Comparison of ENCODE assay signal across 1 cellular context in the genomic region with DNA sequence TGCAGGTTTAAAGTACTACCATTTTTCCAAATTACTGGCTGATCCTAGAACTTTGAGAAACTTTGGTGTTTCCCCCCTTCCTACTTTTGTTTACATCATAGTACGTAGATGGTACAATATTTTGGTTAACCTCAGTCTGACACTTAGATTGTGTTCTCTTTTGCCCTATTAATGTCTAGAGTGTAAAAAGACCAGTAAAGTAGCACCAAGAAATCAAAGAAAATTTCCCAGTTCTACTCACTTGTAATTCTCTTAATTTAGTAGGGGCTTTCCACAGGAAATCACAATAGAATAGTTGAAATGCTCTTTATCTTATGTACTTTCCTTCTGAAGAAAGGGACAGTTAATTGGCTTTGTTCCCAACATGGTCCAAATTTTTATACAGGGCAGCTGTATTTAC.
TF ChIP-seq lines count a peak whose summit lies in the region.

No MANE protein-coding gene starts in this region.

TF ChIP-seq in GM12878, 131 proteins besides CTCF, POLR2A, EP300 and RAD21 (continued from another document):
- TF ChIP-seq SKIL (IDR thresholded peaks at IDR 0.05; ENCODE audit: low read depth, poor library complexity, severe bottlenecking) (peak; percentile 99), DPF2 (IDR thresholded peaks at IDR 0.05) (0 out of 2 replicates have a peak, but pooled peaks have one; percentile 36), LARP7 (IDR thresholded peaks at IDR 0.05) (no peak), STAT1 (conservative IDR thresholded peaks at IDR 0.05) (no peak), RELA (IDR thresholded peaks at IDR 0.05; ENCODE audit: borderline replicate concordance, partially characterized antibody) (peak; percentile 61), RELB (IDR thresholded peaks at IDR 0.05; ENCODE audit: low read depth) (peak; percentile 81), FOXM1 (IDR thresholded peaks at IDR 0.05; ENCODE audit: low read depth, low read length) (peak; percentile 40; the same call in 1 of the 2 replicates), BCL3 (IDR thresholded peaks at IDR 0.05; ENCODE audit: borderline replicate concordance, insufficient read depth, low read depth, low read length, poor library complexity, severe bottlenecking) (no peak), RUNX3 (IDR thresholded peaks at IDR 0.05; ENCODE audit: low read length) (peak; percentile 56; the same call in 1 of the 2 replicates), SIN3A (IDR thresholded peaks at IDR 0.05; ENCODE audit: low read depth, low read length) (no peak), CREB1 (IDR thresholded peaks at IDR 0.05; ENCODE audit: low read depth) (peak; percentile 54; the same call in 1 of the 2 replicates), RB1 (IDR thresholded peaks at IDR 0.05; ENCODE audit: borderline replicate concordance) (no peak), SIX5 (IDR thresholded peaks at IDR 0.05; ENCODE audit: low read depth, low read length, severe bottlenecking) (no peak), MTA2 (IDR thresholded peaks at IDR 0.05; ENCODE audit: low read depth) (peak; percentile 88), IKZF1 (conservative IDR thresholded peaks at IDR 0.05) (peak; percentile 77), TAF1 (IDR thresholded peaks at IDR 0.05; ENCODE audit: borderline replicate concordance, low read depth, low read length) (no peak), TBL1XR1 (IDR thresholded peaks at IDR 0.05; ENCODE audit: low read depth, low read length) (no peak), MEF2B (IDR thresholded peaks at IDR 0.05; ENCODE audit: partially characterized antibody, poor library complexity, severe bottlenecking) (peak; percentile 48), SUPT20H (IDR thresholded peaks at IDR 0.05; ENCODE audit: borderline replicate concordance, control insufficient read depth, low read depth, low read length) (no peak), BRCA1 (IDR thresholded peaks at IDR 0.05; ENCODE audit: low read depth, low read length) (no peak), CHD4 (IDR thresholded peaks at IDR 0.05) (no peak), REST (IDR thresholded peaks at IDR 0.05; ENCODE audit: low read depth, low read length) (no peak), ZNF217 (IDR thresholded peaks at IDR 0.05) (no peak), ATF7 (IDR thresholded peaks at IDR 0.05; ENCODE audit: low read depth) (peak; percentile 53; the same call in 1 of the 2 replicates), POLR2AphosphoS5 (IDR thresholded peaks at IDR 0.05; ENCODE audit: low read length) (no peak), NR2C2 (IDR thresholded peaks at IDR 0.05; ENCODE audit: borderline replicate concordance, control insufficient read depth, insufficient read length, low read depth) (no peak), SMAD1 (IDR thresholded peaks at IDR 0.05; ENCODE audit: low read depth, partially characterized antibody) (peak; percentile 35)
- TF ChIP-seq, protein P1, sequence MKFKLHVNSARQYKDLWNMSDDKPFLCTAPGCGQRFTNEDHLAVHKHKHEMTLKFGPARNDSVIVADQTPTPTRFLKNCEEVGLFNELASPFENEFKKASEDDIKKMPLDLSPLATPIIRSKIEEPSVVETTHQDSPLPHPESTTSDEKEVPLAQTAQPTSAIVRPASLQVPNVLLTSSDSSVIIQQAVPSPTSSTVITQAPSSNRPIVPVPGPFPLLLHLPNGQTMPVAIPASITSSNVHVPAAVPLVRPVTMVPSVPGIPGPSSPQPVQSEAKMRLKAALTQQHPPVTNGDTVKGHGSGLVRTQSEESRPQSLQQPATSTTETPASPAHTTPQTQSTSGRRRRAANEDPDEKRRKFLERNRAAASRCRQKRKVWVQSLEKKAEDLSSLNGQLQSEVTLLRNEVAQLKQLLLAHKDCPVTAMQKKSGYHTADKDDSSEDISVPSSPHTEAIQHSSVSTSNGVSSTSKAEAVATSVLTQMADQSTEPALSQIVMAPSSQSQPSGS (IDR thresholded peaks at IDR 0.05; ENCODE audit: low read length) = peak; percentile 40; the same call in 1 of the 2 replicates
- TF ChIP-seq, protein P2, sequence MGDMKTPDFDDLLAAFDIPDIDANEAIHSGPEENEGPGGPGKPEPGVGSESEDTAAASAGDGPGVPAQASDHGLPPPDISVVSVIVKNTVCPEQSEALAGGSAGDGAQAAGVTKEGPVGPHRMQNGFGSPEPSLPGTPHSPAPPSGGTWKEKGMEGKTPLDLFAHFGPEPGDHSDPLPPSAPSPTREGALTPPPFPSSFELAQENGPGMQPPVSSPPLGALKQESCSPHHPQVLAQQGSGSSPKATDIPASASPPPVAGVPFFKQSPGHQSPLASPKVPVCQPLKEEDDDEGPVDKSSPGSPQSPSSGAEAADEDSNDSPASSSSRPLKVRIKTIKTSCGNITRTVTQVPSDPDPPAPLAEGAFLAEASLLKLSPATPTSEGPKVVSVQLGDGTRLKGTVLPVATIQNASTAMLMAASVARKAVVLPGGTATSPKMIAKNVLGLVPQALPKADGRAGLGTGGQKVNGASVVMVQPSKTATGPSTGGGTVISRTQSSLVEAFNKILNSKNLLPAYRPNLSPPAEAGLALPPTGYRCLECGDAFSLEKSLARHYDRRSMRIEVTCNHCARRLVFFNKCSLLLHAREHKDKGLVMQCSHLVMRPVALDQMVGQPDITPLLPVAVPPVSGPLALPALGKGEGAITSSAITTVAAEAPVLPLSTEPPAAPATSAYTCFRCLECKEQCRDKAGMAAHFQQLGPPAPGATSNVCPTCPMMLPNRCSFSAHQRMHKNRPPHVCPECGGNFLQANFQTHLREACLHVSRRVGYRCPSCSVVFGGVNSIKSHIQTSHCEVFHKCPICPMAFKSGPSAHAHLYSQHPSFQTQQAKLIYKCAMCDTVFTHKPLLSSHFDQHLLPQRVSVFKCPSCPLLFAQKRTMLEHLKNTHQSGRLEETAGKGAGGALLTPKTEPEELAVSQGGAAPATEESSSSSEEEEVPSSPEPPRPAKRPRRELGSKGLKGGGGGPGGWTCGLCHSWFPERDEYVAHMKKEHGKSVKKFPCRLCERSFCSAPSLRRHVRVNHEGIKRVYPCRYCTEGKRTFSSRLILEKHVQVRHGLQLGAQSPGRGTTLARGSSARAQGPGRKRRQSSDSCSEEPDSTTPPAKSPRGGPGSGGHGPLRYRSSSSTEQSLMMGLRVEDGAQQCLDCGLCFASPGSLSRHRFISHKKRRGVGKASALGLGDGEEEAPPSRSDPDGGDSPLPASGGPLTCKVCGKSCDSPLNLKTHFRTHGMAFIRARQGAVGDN (IDR thresholded peaks at IDR 0.05) = 0 out of 2 replicates have a peak, but pooled peaks have one; percentile 22
- TF ChIP-seq, protein P3, sequence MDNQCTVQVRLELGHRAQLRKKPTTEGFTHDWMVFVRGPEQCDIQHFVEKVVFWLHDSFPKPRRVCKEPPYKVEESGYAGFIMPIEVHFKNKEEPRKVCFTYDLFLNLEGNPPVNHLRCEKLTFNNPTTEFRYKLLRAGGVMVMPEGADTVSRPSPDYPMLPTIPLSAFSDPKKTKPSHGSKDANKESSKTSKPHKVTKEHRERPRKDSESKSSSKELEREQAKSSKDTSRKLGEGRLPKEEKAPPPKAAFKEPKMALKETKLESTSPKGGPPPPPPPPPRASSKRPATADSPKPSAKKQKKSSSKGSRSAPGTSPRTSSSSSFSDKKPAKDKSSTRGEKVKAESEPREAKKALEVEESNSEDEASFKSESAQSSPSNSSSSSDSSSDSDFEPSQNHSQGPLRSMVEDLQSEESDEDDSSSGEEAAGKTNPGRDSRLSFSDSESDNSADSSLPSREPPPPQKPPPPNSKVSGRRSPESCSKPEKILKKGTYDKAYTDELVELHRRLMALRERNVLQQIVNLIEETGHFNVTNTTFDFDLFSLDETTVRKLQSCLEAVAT (IDR thresholded peaks at IDR 0.05) = peak; percentile 89
TF ChIP-seq in GM12878: peak in this region for 18.
